ENCODE assay signal across 15 cellular contexts in genomic region chr20:17749979-17750721, GRCh38. TPM values are rescaled to one million over a fixed set of nuclear protein-coding genes. Genes with fewer than 3 reads are reported as not detected.
DNase-seq lines count a peak whose midpoint lies in the region; ATAC-seq and TF ChIP-seq lines count a peak whose summit lies in the region.
"Had no signal": no experiment of that assay in that cellular context is flagged by ENCODE, and none has a peak within 500 bp of the region (broad histone marks: within the 10 kb centered on the region; RNA-seq: fewer than 3 reads in every experiment).

No MANE protein-coding gene starts in this region.

- no peak overlapping the region for H3K4me2 ChIP-seq in mesenchymal stem cell (ENCODE audit: low read length, poor library complexity, severe bottlenecking)

- H2AFZ ChIP-seq in mesenchymal stem cell (ENCODE audit: low read depth, low read length) = no peak overlapping the region

- WGBS in mesenchymal stem cell = 95% methylated on average over 15 of the region's 15 CpGs
- WGBS in thyroid gland, 2 donors = 56% methylated on average over 13 to 15 of the region's 15 CpGs
- WGBS in esophagus muscularis mucosa = 62% methylated on average over 10 of the region's 15 CpGs

- no peak overlapping the region for H2AK5ac ChIP-seq in mesenchymal stem cell (ENCODE audit: low read length, severe bottlenecking)

- H3K4me3 ChIP-seq in foreskin fibroblast (ENCODE audit: low read depth in 1 of 2, low read length in 2 of 2) (no peak overlapping the region), mesenchymal stem cell (ENCODE audit: insufficient read depth in 1 of 2, low read depth in 1 of 2, low read length in 2 of 2) (peak overlapping the region in 1 of 2 experiments; percentile 17), thyroid gland (replicated peaks in 1 of 3) (no peak overlapping the region), esophagus muscularis mucosa (no peak overlapping the region)

- H3K4me1 ChIP-seq in mesenchymal stem cell (ENCODE audit: control insufficient read depth, insufficient read depth, low read depth, low read length) (peaks cover 10% of the 10 kb centered on the region), thyroid gland (peaks cover 0 to 11% of the 10 kb centered on the region in 2 donors), esophagus muscularis mucosa (peaks cover 6 to 14% (median 13%) of the 10 kb centered on the region in 4 donors)

- H3K36me3 ChIP-seq in mesenchymal stem cell (ENCODE audit: control insufficient read depth in 1 of 2, insufficient read depth in 2 of 2, low read depth in 1 of 2, low read length in 2 of 2) (no peaks in the 10 kb centered on the region), thyroid gland (no peaks in the 10 kb centered on the region), esophagus muscularis mucosa (no peaks in the 10 kb centered on the region)

- H3K9me3 ChIP-seq in mesenchymal stem cell (ENCODE audit: control insufficient read depth, low read length) = no peaks in the 10 kb centered on the region
- H3K9me3 ChIP-seq in thyroid gland = no peaks in the 10 kb centered on the region
- H3K9me3 ChIP-seq in esophagus muscularis mucosa = no peaks in the 10 kb centered on the region

- H3K27ac ChIP-seq in mesenchymal stem cell (ENCODE audit: low read length, poor library complexity, severe bottlenecking) (no peak overlapping the region), thyroid gland (no peak overlapping the region), esophagus muscularis mucosa (replicated peaks in 1 of 4) (peak overlapping the region in 2 of 4 donors; percentile 7 to 46)

- H2BK15ac ChIP-seq in mesenchymal stem cell (ENCODE audit: low read depth, poor library complexity, severe bottlenecking) = peak overlapping the region; percentile 15

- H3K23ac ChIP-seq in mesenchymal stem cell (ENCODE audit: low read length in 2 of 2) = no peak overlapping the region

- no peak for TF ChIP-seq POLR2A in thyroid gland (IDR thresholded peaks at IDR 0.05)
- TF ChIP-seq POLR2A in esophagus muscularis mucosa (IDR thresholded peaks at IDR 0.05; ENCODE audit: low read depth) = no peak

- H3K79me1 ChIP-seq in mesenchymal stem cell (replicated peaks; ENCODE audit: low read length, poor library complexity, severe bottlenecking) = no peaks in the 10 kb centered on the region

- H4K8ac ChIP-seq in mesenchymal stem cell (ENCODE audit: low read length) = no peak overlapping the region

- H3K9ac ChIP-seq in mesenchymal stem cell (ENCODE audit: low read length) = peak overlapping the region; percentile 30

- no peak overlapping the region for H3K18ac ChIP-seq in mesenchymal stem cell (ENCODE audit: low read depth in 1 of 2, low read length in 2 of 2)

- TF ChIP-seq CTCF in foreskin fibroblast (IDR thresholded peaks at IDR 0.05; ENCODE audit: low read depth, low read length) (no peak), thyroid gland (IDR thresholded peaks at IDR 0.05) (no peak), esophagus muscularis mucosa (IDR thresholded peaks at IDR 0.05) (no peak)

- peak overlapping the region in 1 of 2 experiments; percentile 79 for H3K14ac ChIP-seq in mesenchymal stem cell (ENCODE audit: low read length in 2 of 2)

- intact Hi-C loops in thyroid gland (cut with DNase I) (no loop called here), left colon (cut with DNase I, micrococcal nuclease) (no loop called here), esophagus muscularis mucosa (cut with DNase I) (no loop called here)

- no peak for TF ChIP-seq EP300 in esophagus muscularis mucosa (IDR thresholded peaks at IDR 0.05)

- no peak overlapping the region for H3K4ac ChIP-seq in mesenchymal stem cell (ENCODE audit: low read depth in 1 of 2, low read length in 2 of 2)

- H2BK5ac ChIP-seq in mesenchymal stem cell (ENCODE audit: low read depth, low read length, poor library complexity, severe bottlenecking) = no peak overlapping the region

- no peak overlapping the region for H4K91ac ChIP-seq in mesenchymal stem cell (ENCODE audit: low read length)

- H3K27me3 ChIP-seq in mesenchymal stem cell (ENCODE audit: control insufficient read depth in 1 of 2, insufficient read depth in 1 of 2, low read length in 2 of 2) (peaks cover 13 to 24% of the 10 kb centered on the region in 2 experiments), thyroid gland (no peaks in the 10 kb centered on the region), esophagus muscularis mucosa (no peaks in the 10 kb centered on the region)

- no peak for ATAC-seq in left colon

- peak overlapping the region; percentile 29 to 69 for H2BK12ac ChIP-seq in mesenchymal stem cell (ENCODE audit: low read length in 2 of 2)

- peak; percentile 17 for DNase-seq in UCSD-AML1 (lab: John Stamatoyannopoulos, UW; ENCODE audit: unreplicated experiment)
- peak; percentile 30 to 69 for DNase-seq in foreskin fibroblast
- no peak for DNase-seq in mesenchymal stem cell
- DNase-seq in thyroid gland = peak; percentile 21 to 26
- no peak for DNase-seq in DMS153 treated with DMSO at 0.1 percent for 48 hours (lab: John Stamatoyannopoulos, UW; ENCODE audit: unreplicated experiment)
- DNase-seq in left colon = no peak
- no peak for DNase-seq in esophagus muscularis mucosa (ENCODE audit: extremely low spot score)
- no peak for DNase-seq in NCI-H446 treated with DMSO at 0.1 percent for 48 hours (lab: John Stamatoyannopoulos, UW)
- DNase-seq: activated CD4-positive, alpha-beta T cell treated with anti-CD3 and anti-CD28 coated beads for 4 hours; erythroblast; KG1; occipital lobe; stimulated activated CD4-positive, alpha-beta T cell treated with anti-CD3 and anti-CD28 coated beads, Interleukin-4, amount 100 ng/mL, for 4 hours had no signal

- no peak overlapping the region for H2BK120ac ChIP-seq in mesenchymal stem cell (ENCODE audit: low read depth, low read length)

RNA-seq across cellular contexts. Expression of gene BANF2, which starts 50.4 kb away (rescaled TPM):
- not detected for polyA plus RNA-seq in mesenchymal stem cell (2013, experiment 1 of 2)
- not detected for polyA plus RNA-seq in mesenchymal stem cell (2013, experiment 2 of 2)
- total RNA-seq in thyroid gland = 10 to 100 TPM in 1 of 4 donors, not detected in 3; 15.2 TPM
- total RNA-seq in left colon = not detected
- total RNA-seq in esophagus muscularis mucosa = not detected
- total RNA-seq: activated T-helper 2 cell treated with anti-CD3 and anti-CD28 coated beads, Interferon-gamma antibody, Interleukin-2, Interleukin-4, amounts not matched to agents 10 μg/mL and 5 μg/mL and 100 μg/mL, durations not matched to agents 14 hours and 24 hours and 36 hours; bronchial epithelial cell; occipital lobe had no signal

Comparison
In these comparisons a context has a peak if more than half of its experiments do, and no peak if none do; other contexts are left out.
1. DNase-seq: peak in UCSD-AML1 (single experiment), foreskin fibroblast (2 of 2) and thyroid gland (2 of 2); none in mesenchymal stem cell (single experiment), DMS153 treated with DMSO at 0.1 percent for 48 hours (single experiment), left colon (0 of 2), esophagus muscularis mucosa (single experiment) and NCI-H446 treated with DMSO at 0.1 percent for 48 hours (single experiment).